Comparison of ENCODE assay signal across 27 cellular contexts in genomic region chr17:3593384-3593783, GRCh38.
"Had no signal": no experiment of that assay in that cellular context is flagged by ENCODE, and none has a peak within 500 bp of the region (broad histone marks: within the 10 kb centered on the region; RNA-seq: fewer than 3 reads in every experiment).

No MANE protein-coding gene starts in this region.

- H3K27me3 Mint-ChIP-seq: activated B cell treated with CpG ODN at 0.5 μM for 24 hours; activated CD4-positive, alpha-beta memory T cell treated with anti-CD3 and anti-CD28 coated beads for 36 hours; activated CD8-positive, alpha-beta memory T cell treated with anti-CD3 and anti-CD28 coated beads, Interleukin-2, amount 10 ng/mL, durations not matched to agents 7 days and 5 days; activated naive CD8-positive, alpha-beta T cell treated with anti-CD3 and anti-CD28 coated beads, Interleukin-2, amount 10 ng/mL, durations not matched to agents 7 days and 5 days had no signal

- H3K4me1 ChIP-seq: ascending aorta, body of pancreas, breast epithelium had no signal

- H3K4me3 ChIP-seq: ascending aorta, body of pancreas, breast epithelium, SK-N-MC had no signal

- H3K9me3 Mint-ChIP-seq: activated B cell treated with CpG ODN at 0.5 μM for 24 hours; activated CD4-positive, alpha-beta memory T cell treated with anti-CD3 and anti-CD28 coated beads for 36 hours; activated naive CD8-positive, alpha-beta T cell treated with anti-CD3 and anti-CD28 coated beads, Interleukin-2, amount 10 ng/mL, durations not matched to agents 7 days and 5 days; T-helper 1 cell treated with Interleukin-12 subunit alpha and Interleukin-12 subunit beta and Interleukin-4 antibody, amounts not matched to agents 30 μg/mL and 1 μg/mL, for 36 hours; T-helper 2 cell treated with Interferon-gamma antibody and Interleukin-4, amounts not matched to agents 5 μg/mL and 100 μg/mL, for 36 hours had no signal

- H3K27ac Mint-ChIP-seq: activated B cell treated with CpG ODN at 0.5 μM for 24 hours; activated CD4-positive, alpha-beta memory T cell treated with anti-CD3 and anti-CD28 coated beads for 36 hours; activated CD8-positive, alpha-beta memory T cell treated with anti-CD3 and anti-CD28 coated beads, Interleukin-2, amount 10 ng/mL, durations not matched to agents 7 days and 5 days; activated naive CD8-positive, alpha-beta T cell treated with anti-CD3 and anti-CD28 coated beads, Interleukin-2, amount 10 ng/mL, durations not matched to agents 7 days and 5 days; T-helper 1 cell treated with Interleukin-12 subunit alpha and Interleukin-12 subunit beta and Interleukin-4 antibody, amounts not matched to agents 30 μg/mL and 1 μg/mL, for 36 hours; T-helper 2 cell treated with Interferon-gamma antibody and Interleukin-4, amounts not matched to agents 5 μg/mL and 100 μg/mL, for 36 hours had no signal

- H3K27ac ChIP-seq: ascending aorta, body of pancreas, breast epithelium, SK-N-MC had no signal

- H3K4me1 Mint-ChIP-seq: activated CD8-positive, alpha-beta memory T cell treated with anti-CD3 and anti-CD28 coated beads, Interleukin-2, amount 10 ng/mL, durations not matched to agents 7 days and 5 days; activated naive CD8-positive, alpha-beta T cell treated with anti-CD3 and anti-CD28 coated beads, Interleukin-2, amount 10 ng/mL, durations not matched to agents 7 days and 5 days had no signal

- H3K36me3 ChIP-seq: breast epithelium had no signal

- H3K27me3 ChIP-seq: ascending aorta, body of pancreas, breast epithelium had no signal

- H3K36me3 Mint-ChIP-seq: activated naive CD8-positive, alpha-beta T cell treated with anti-CD3 and anti-CD28 coated beads, Interleukin-2, amount 10 ng/mL, durations not matched to agents 7 days and 5 days had no signal

- DNase-seq: activated B cell treated with CpG ODN at 0.5 μM for 24 hours; activated CD4-positive, alpha-beta memory T cell treated with anti-CD3 and anti-CD28 coated beads for 36 hours; activated CD4-positive, alpha-beta T cell treated with anti-CD3 and anti-CD28 coated beads for 4 hours; activated CD4-positive, alpha-beta T cell treated with anti-CD3 and anti-CD28 coated beads, Interleukin-2, amount 50 U/mL, for 1 hour; activated CD4-positive, CD25-positive, alpha-beta regulatory T cell treated with anti-CD3 and anti-CD28 coated beads, Interleukin-2, amount 50 U/mL, for 72 hours; activated CD8-positive, alpha-beta memory T cell treated with anti-CD3 and anti-CD28 coated beads for 24 hours; activated CD8-positive, alpha-beta memory T cell treated with anti-CD3 and anti-CD28 coated beads, Interleukin-2, amount 10 ng/mL, durations not matched to agents 7 days and 5 days; activated CD8-positive, alpha-beta memory T cell treated with anti-CD3 and anti-CD28 coated beads, Interleukin-2, amount 50 U/mL, for 48 hours; activated effector memory CD4-positive, alpha-beta T cell treated with Interleukin-2 at 50 U/mL for 16 hours; activated naive CD4-positive, alpha-beta T cell treated with anti-CD3 and anti-CD28 coated beads, Interleukin-2, amount 50 U/mL, for 16 hours; activated naive CD8-positive, alpha-beta T cell treated with anti-CD3 and anti-CD28 coated beads, Interleukin-2, amount 10 ng/mL, durations not matched to agents 7 days and 5 days; activated T-cell treated with anti-CD3 and anti-CD28 coated beads, Interleukin-2, amount 50 U/mL, for 48 hours; body of pancreas; NCI-H1105; NCI-H1417 treated with DMSO at 0.1 percent for 48 hours; NCI-H1694; NCI-H1930; NCI-H2081 treated with DMSO at 0.1 percent for 48 hours; NCI-H345; NCI-H524 treated with DMSO at 0.1 percent for 48 hours; RPMI8226 had no signal

- H3K4me3 Mint-ChIP-seq: activated B cell treated with CpG ODN at 0.5 μM for 24 hours; activated CD4-positive, alpha-beta memory T cell treated with anti-CD3 and anti-CD28 coated beads for 36 hours; activated CD8-positive, alpha-beta memory T cell treated with anti-CD3 and anti-CD28 coated beads, Interleukin-2, amount 10 ng/mL, durations not matched to agents 7 days and 5 days; activated naive CD8-positive, alpha-beta T cell treated with anti-CD3 and anti-CD28 coated beads, Interleukin-2, amount 10 ng/mL, durations not matched to agents 7 days and 5 days; T-helper 1 cell treated with Interleukin-12 subunit alpha and Interleukin-12 subunit beta and Interleukin-4 antibody, amounts not matched to agents 30 μg/mL and 1 μg/mL, for 36 hours; T-helper 2 cell treated with Interferon-gamma antibody and Interleukin-4, amounts not matched to agents 5 μg/mL and 100 μg/mL, for 36 hours had no signal

- ATAC-seq: activated CD8-positive, alpha-beta memory T cell treated with anti-CD3 and anti-CD28 coated beads, Interleukin-2, amount 10 ng/mL, durations not matched to agents 7 days and 5 days; body of pancreas; Panc1 had no signal

- H3K9me3 ChIP-seq: ascending aorta, body of pancreas, breast epithelium had no signal
